Comparison of ENCODE assay signal across 13 cellular contexts in genomic region chr1:181324797-181325616, GRCh38.
DNase-seq lines count a peak whose midpoint lies in the region; ATAC-seq and TF ChIP-seq lines count a peak whose summit lies in the region.
"Had no signal": no experiment of that assay in that cellular context is flagged by ENCODE, and none has a peak within 500 bp of the region (broad histone marks: within the 10 kb centered on the region; RNA-seq: fewer than 3 reads in every experiment).

No MANE protein-coding gene starts in this region.

- H3K4me3 ChIP-seq in breast epithelium (no peak overlapping the region), vagina (no peak overlapping the region)
- H3K4me3 ChIP-seq: body of pancreas, left ventricle myocardium inferior had no signal

- no peak overlapping the region for H3K4me3 Mint-ChIP-seq in MCF 10A (ENCODE audit: unreplicated experiment)
- H3K4me3 Mint-ChIP-seq: T-helper 1 cell treated with Interleukin-12 subunit alpha and Interleukin-12 subunit beta and Interleukin-4 antibody, amounts not matched to agents 30 μg/mL and 1 μg/mL, for 36 hours had no signal

- peaks cover 11% of the 10 kb centered on the region for H3K4me1 Mint-ChIP-seq in MCF 10A (ENCODE audit: insufficient read depth, unreplicated experiment)

- H3K9me3 ChIP-seq in breast epithelium (no peaks in the 10 kb centered on the region), vagina (no peaks in the 10 kb centered on the region)
- H3K9me3 ChIP-seq: body of pancreas, left ventricle myocardium inferior had no signal

- H3K27ac ChIP-seq in breast epithelium, result no peak overlapping the region
- H3K27ac ChIP-seq in vagina, result no peak overlapping the region
- H3K27ac ChIP-seq: body of pancreas, left ventricle myocardium inferior had no signal

- intact Hi-C loops in MCF 10A (cut with micrococcal nuclease), result no loop called here
- intact Hi-C loops in breast epithelium (cut with DNase I; ENCODE audit: low total_unique reads), result no loop called here
- intact Hi-C loops in vagina (cut with DNase I), result no loop called here

- POLR2A ChIA-PET in MCF 10A (lab: Yijun Ruan, JAX), result interaction anchor here (0.6 kb wide), 1 partner anchor 796 kb away, joined by 3 read pairs; no protein-coding TSS in a partner anchor

- peaks cover 0 to 14% of the 10 kb centered on the region in 2 donors for H3K27me3 ChIP-seq in breast epithelium
- no peaks in the 10 kb centered on the region for H3K27me3 ChIP-seq in vagina
- H3K27me3 ChIP-seq: body of pancreas had no signal

- H3K36me3 ChIP-seq in breast epithelium (no peaks in the 10 kb centered on the region), vagina (no peaks in the 10 kb centered on the region)
- H3K36me3 ChIP-seq: left ventricle myocardium inferior had no signal

- TF ChIP-seq CTCF in MCF 10A (IDR thresholded peaks at IDR 0.05; ENCODE audit: unreplicated experiment), result no peak
- no peak for TF ChIP-seq CTCF in breast epithelium (IDR thresholded peaks at IDR 0.05)
- no peak for TF ChIP-seq CTCF in vagina (IDR thresholded peaks at IDR 0.05)

- no peak for ATAC-seq in GM19452 (IDR thresholded peaks at IDR 0.05; ENCODE audit: unreplicated experiment)
- ATAC-seq: body of pancreas had no signal

- CTCF ChIA-PET in MCF 10A (lab: Yijun Ruan, JAX), result no interaction called here

- peaks cover under 1% of the 10 kb centered on the region for H3K27me3 Mint-ChIP-seq in MCF 10A (ENCODE audit: insufficient read depth, unreplicated experiment)

- DNase-seq in MCF 10A (ENCODE audit: unreplicated experiment) (peak; percentile 90), breast epithelium (ENCODE audit: low spot score in 2 of 2) (no peak), putamen (ENCODE audit: low spot score) (peak; percentile 25), vagina (ENCODE audit: extremely low spot score in 2 of 2) (peak; percentile 61 to 77), cerebellar nuclear complex (lab: John Stamatoyannopoulos, UW) (no peak), NCI-H2196 (lab: John Stamatoyannopoulos, UW; ENCODE audit: unreplicated experiment) (no peak)
- DNase-seq in activated gamma-delta T cell treated with anti-CD3 and anti-CD28 coated beads, Interleukin-2, amount 50 U/mL, for 16 hours (ENCODE audit: low read depth), result peak; percentile 32
- DNase-seq: body of pancreas, KG1, retina had no signal

- no peak for TF ChIP-seq POLR2A in breast epithelium (IDR thresholded peaks at IDR 0.05)
- TF ChIP-seq POLR2A in vagina (IDR thresholded peaks at IDR 0.05), result no peak

- no peak overlapping the region for H3K27ac Mint-ChIP-seq in MCF 10A (ENCODE audit: low read depth, unreplicated experiment)
- H3K27ac Mint-ChIP-seq: T-helper 1 cell treated with Interleukin-12 subunit alpha and Interleukin-12 subunit beta and Interleukin-4 antibody, amounts not matched to agents 30 μg/mL and 1 μg/mL, for 36 hours had no signal

- no TSS peak for BruUV-seq in MCF 10A (replicated peaks; lab: Mats Ljungman, UMichigan)

- peaks cover 7% of the 10 kb centered on the region for H3K36me3 Mint-ChIP-seq in MCF 10A (ENCODE audit: insufficient read depth, unreplicated experiment)

- H3K4me1 ChIP-seq in breast epithelium, result no peaks in the 10 kb centered on the region
- H3K4me1 ChIP-seq in vagina, result no peaks in the 10 kb centered on the region
- H3K4me1 ChIP-seq: body of pancreas had no signal

- peaks cover 9% of the 10 kb centered on the region for H3K9me3 Mint-ChIP-seq in MCF 10A (ENCODE audit: unreplicated experiment)
- H3K9me3 Mint-ChIP-seq: T-helper 1 cell treated with Interleukin-12 subunit alpha and Interleukin-12 subunit beta and Interleukin-4 antibody, amounts not matched to agents 30 μg/mL and 1 μg/mL, for 36 hours had no signal

Comparison
In these comparisons a context has a peak if more than half of its experiments do, and no peak if none do; other contexts are left out.
1. DNase-seq: peak in MCF 10A (single experiment), activated gamma-delta T cell treated with anti-CD3 and anti-CD28 coated beads, Interleukin-2, amount 50 U/mL, for 16 hours (single experiment), putamen (single experiment) and vagina (2 of 2); none in breast epithelium (0 of 2), cerebellar nuclear complex (0 of 2) and NCI-H2196 (single experiment).